In genomic region chr1:61053281-61053711, GRCh38 we compare ENCODE assay signal across 9 cellular contexts. TPM values are rescaled to one million over a fixed set of nuclear protein-coding genes. Genes with fewer than 3 reads are reported as not detected.
DNase-seq lines count a peak whose midpoint lies in the region; ATAC-seq and TF ChIP-seq lines count a peak whose summit lies in the region.
"Had no signal": no experiment of that assay in that cellular context is flagged by ENCODE, and none has a peak within 500 bp of the region (broad histone marks: within the 10 kb centered on the region; RNA-seq: fewer than 3 reads in every experiment).

No MANE protein-coding gene starts in this region.

- peaks cover 28 to 31% of the 10 kb centered on the region in 2 donors for H3K4me1 Mint-ChIP-seq in natural killer cell

- H3K9me3 ChIP-seq in endocrine pancreas (ENCODE audit: control insufficient read depth, low read length) = no peaks in the 10 kb centered on the region

- H4K20me1 ChIP-seq in KMS-11 (ENCODE audit: insufficient read depth) = no peaks in the 10 kb centered on the region

- H3K4me2 ChIP-seq in KMS-11 = peak overlapping the region; percentile 68

- peak overlapping the region in 1 of 2 donors; percentile 57 for H3K27ac Mint-ChIP-seq in natural killer cell

- H3K27me3 Mint-ChIP-seq in natural killer cell (ENCODE audit: low read depth in 2 of 2) = peaks cover 59 to 69% of the 10 kb centered on the region in 2 donors

- H3K4me3 Mint-ChIP-seq in natural killer cell = peak overlapping the region; percentile 89

- H3K36me3 Mint-ChIP-seq in natural killer cell = no peaks in the 10 kb centered on the region

- H3K27ac ChIP-seq in ACC112 (ENCODE audit: low read depth, low read length) (no peak overlapping the region), KMS-11 (no peak overlapping the region)

- H2AFZ ChIP-seq in ACC112 (ENCODE audit: low read length, unreplicated experiment) (peak overlapping the region; percentile 31), KMS-11 (ENCODE audit: low read depth) (peak overlapping the region; percentile 38; the same call in 1 of the 2 replicates)

- TF ChIP-seq CTCF in KMS-11 (conservative IDR thresholded peaks at IDR 0.05; ENCODE audit: low read depth, low read length) (no peak), natural killer cell (IDR thresholded peaks at IDR 0.05) (no peak)

- H3K4me1 ChIP-seq in ACC112 (ENCODE audit: control insufficient read depth, insufficient read depth, low read length, unreplicated experiment) (peaks cover under 1% of the 10 kb centered on the region), KMS-11 (ENCODE audit: low read depth, poor library complexity, severe bottlenecking) (peaks cover 56% of the 10 kb centered on the region), endocrine pancreas (ENCODE audit: control insufficient read depth, insufficient read depth, low read length) (no peaks in the 10 kb centered on the region)

- ATAC-seq in natural killer cell = no peak
- no peak for ATAC-seq in GM21381 (IDR thresholded peaks at IDR 0.05; ENCODE audit: unreplicated experiment)
- ATAC-seq in HG03135 (IDR thresholded peaks at IDR 0.05; ENCODE audit: unreplicated experiment) = no peak
- no peak for ATAC-seq in GM18511 (IDR thresholded peaks at IDR 0.05; ENCODE audit: unreplicated experiment)

- no peaks in the 10 kb centered on the region for H3K79me2 ChIP-seq in ACC112 (ENCODE audit: control insufficient read depth, insufficient read depth, low read length, unreplicated experiment)
- H3K79me2 ChIP-seq in KMS-11 (ENCODE audit: insufficient read depth, low read depth) = no peaks in the 10 kb centered on the region

- no peaks in the 10 kb centered on the region for H3K27me3 ChIP-seq in ACC112 (ENCODE audit: insufficient read depth, low read length)
- H3K27me3 ChIP-seq in KMS-11 (ENCODE audit: insufficient read depth, low read depth) = peaks cover 44% of the 10 kb centered on the region
- H3K27me3 ChIP-seq in endocrine pancreas (ENCODE audit: control insufficient read depth, insufficient read depth, low read length) = no peaks in the 10 kb centered on the region

- H3K9me3 Mint-ChIP-seq in natural killer cell = no peaks in the 10 kb centered on the region

- H3K4me3 ChIP-seq in ACC112 (ENCODE audit: low read depth, low read length) (peak overlapping the region; percentile 73), KMS-11 (IDR thresholded peaks at IDR 0.05; ENCODE audit: insufficient read depth, low read depth, low read length) (no peak overlapping the region), endocrine pancreas (ENCODE audit: control insufficient read depth, insufficient read depth, low read length) (peak overlapping the region; percentile 23)

- intact Hi-C loops in natural killer cell (cut with micrococcal nuclease) = loop anchor here (2.0 to 10.0 kb wide), 6 partner anchors 24 to 589 kb away; no protein-coding TSS in a partner anchor

- H3K9ac ChIP-seq in KMS-11 = peak overlapping the region; percentile 7; the same call in 1 of the 2 replicates
- H3K9ac ChIP-seq in endocrine pancreas (ENCODE audit: control insufficient read depth, insufficient read depth, low read length) = no peak overlapping the region

- H3K36me3 ChIP-seq in ACC112 (ENCODE audit: insufficient read depth, low read length) = no peaks in the 10 kb centered on the region
- H3K36me3 ChIP-seq in KMS-11 (ENCODE audit: insufficient read depth) = no peaks in the 10 kb centered on the region
- no peaks in the 10 kb centered on the region for H3K36me3 ChIP-seq in endocrine pancreas (ENCODE audit: control insufficient read depth, insufficient read depth, low read length)

- DNase-seq in natural killer cell = no peak
- no peak for DNase-seq in SK-N-DZ (ENCODE audit: low spot score)
- DNase-seq: NCI-H2227 treated with DMSO at 0.1 percent for 48 hours had no signal

RNA-seq across cellular contexts. Expression of gene NFIA, which starts 29.1 kb away (rescaled TPM):
- total RNA-seq in natural killer cell = 1 to 10 TPM; 3.5 to 6.5 (median 3.6) TPM
- 0.93 and 1.3 TPM in 2 replicates for polyA plus RNA-seq in SK-N-DZ (2014; cell fraction: cytosol; rRNA removed)
- 0.22 and 0.55 TPM in 2 replicates for polyA plus RNA-seq in SK-N-DZ (2014; cell fraction: nucleus; rRNA removed)
